Comparison of ENCODE assay signal across 20 cellular contexts in the genomic region with DNA sequence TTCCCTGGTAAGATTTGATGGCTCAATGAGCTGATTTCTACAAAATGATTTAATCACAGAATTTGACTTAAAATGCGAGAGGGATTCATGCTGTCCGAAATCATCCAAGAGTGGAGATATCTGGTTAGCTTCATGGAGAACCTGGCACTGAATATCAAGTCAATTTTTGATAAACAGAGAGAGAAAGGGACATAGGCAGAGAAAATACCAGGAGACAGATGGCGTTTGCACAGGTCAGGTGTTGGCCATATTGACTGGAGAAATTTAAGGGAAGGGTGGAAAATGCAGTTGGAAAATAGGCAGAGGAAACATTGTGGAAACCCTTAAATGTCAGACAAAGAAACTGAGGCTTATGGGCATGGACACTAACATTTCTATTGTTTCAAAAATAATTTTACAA. TPM values are rescaled to one million over a fixed set of nuclear protein-coding genes. Genes with fewer than 3 reads are reported as not detected.
DNase-seq lines count a peak whose midpoint lies in the region; ATAC-seq and TF ChIP-seq lines count a peak whose summit lies in the region.
"Had no signal": no experiment of that assay in that cellular context is flagged by ENCODE, and none has a peak within 500 bp of the region (broad histone marks: within the 10 kb centered on the region; RNA-seq: fewer than 3 reads in every experiment).

No MANE protein-coding gene starts in this region.

- H3K27ac ChIP-seq in substantia nigra (ENCODE audit: low read depth, low read length, poor library complexity, severe bottlenecking) = peak overlapping the region; percentile 5
- H3K27ac ChIP-seq in right lobe of liver = no peak overlapping the region
- H3K27ac ChIP-seq: 22Rv1, BLaER1, C4-2B, GM23248 had no signal

- intact Hi-C loops in right lobe of liver (cut with DNase I) = no loop called here

- H3K4me1 ChIP-seq in right lobe of liver = no peaks in the 10 kb centered on the region
- H3K4me1 ChIP-seq: BLaER1, Caco-2 had no signal

- no peak for TF ChIP-seq CTCF in right lobe of liver (IDR thresholded peaks at IDR 0.05)

- H3K9me3 ChIP-seq in right lobe of liver = no peaks in the 10 kb centered on the region
- H3K9me3 ChIP-seq: BLaER1, Caco-2 had no signal

- DNase-seq in DMS 273 (lab: John Stamatoyannopoulos, UW; ENCODE audit: unreplicated experiment) = peak; percentile 44
- no peak for DNase-seq in DMS 273 treated with DMSO at 0.1 percent for 48 hours (lab: John Stamatoyannopoulos, UW)
- peak; percentile 93 for DNase-seq in G401 (ENCODE audit: low spot score)
- DNase-seq in cerebellar cortex (ENCODE audit: low spot score) = peak; percentile 91
- DNase-seq in substantia nigra (lab: John Stamatoyannopoulos, UW) = no peak
- DNase-seq in right lobe of liver = no peak
- DNase-seq: Caco-2; CD4-positive, CD25-positive, alpha-beta regulatory T cell; CD8-positive, alpha-beta T cell; DMS53; DMS79 treated with DMSO at 0.1 percent for 48 hours; GM23248; H7; HCEC 1CT had no signal

- no peak for TF ChIP-seq POLR2A in right lobe of liver (IDR thresholded peaks at IDR 0.05)

- ATAC-seq in right lobe of liver (no peak), HG02798 (IDR thresholded peaks at IDR 0.05; ENCODE audit: poor library complexity, unreplicated experiment) (no peak)
- ATAC-seq: CD8-positive, alpha-beta T cell; GM12878 had no signal

- H3K27me3 ChIP-seq in right lobe of liver = no peaks in the 10 kb centered on the region
- H3K27me3 ChIP-seq: BLaER1 had no signal

- 92% methylated on average over 3 of the region's 3 CpGs for WGBS in right lobe of liver (ENCODE audit: insufficient coverage, low coverage, low lambda C conversion rate, missing lambda C conversion rate)

- in situ Hi-C loops in G401 (cut with HindIII; ENCODE audit: low sequenced_read_pairs) = no loop called here

- H3K36me3 ChIP-seq in right lobe of liver = no peaks in the 10 kb centered on the region
- H3K36me3 ChIP-seq: BLaER1 had no signal

- H3K4me3 ChIP-seq in right lobe of liver = no peak overlapping the region
- H3K4me3 ChIP-seq: BLaER1, GM12878, GM23248 had no signal

RNA-seq across cellular contexts. Expression of gene BCAS1, which starts 47.0 kb away (rescaled TPM):
- total RNA-seq in G401 (2014; rRNA removed; shearing (Covaris generic)) = under 0.01 TPM in 1 of 2 replicates, not detected in the other
- under 1 TPM in 4 of 6 experiments, not detected in 2; 0.07 to 0.43 (median 0.15) TPM for total RNA-seq in right lobe of liver
- total RNA-seq: CD8-positive, alpha-beta T cell; Daoy; GM23248 had no signal

Comparison
In these comparisons a context has a peak if more than half of its experiments do, and no peak if none do; other contexts are left out.
1. DNase-seq: peak in DMS 273 (single experiment), G401 (single experiment) and cerebellar cortex (single experiment); none in DMS 273 treated with DMSO at 0.1 percent for 48 hours (single experiment), substantia nigra (0 of 49) and right lobe of liver (0 of 3).